Comparison of ENCODE assay signal across 20 cellular contexts in the genomic region with DNA sequence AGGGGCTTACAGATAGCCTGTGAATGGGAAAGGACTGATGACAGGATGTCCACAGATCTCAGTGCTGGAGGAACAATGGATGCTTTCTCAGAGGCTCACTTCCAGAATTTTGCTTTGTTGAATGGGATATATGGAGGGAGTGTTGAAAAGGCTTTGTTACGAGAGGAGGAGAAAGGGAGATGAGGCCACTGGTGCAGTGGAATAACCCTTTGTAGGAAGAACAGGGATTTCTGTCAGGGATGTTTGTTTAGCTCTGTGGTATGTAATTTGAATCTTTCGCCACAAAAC.
"Had no signal": no experiment of that assay in that cellular context is flagged by ENCODE, and none has a peak within 500 bp of the region (broad histone marks: within the 10 kb centered on the region; RNA-seq: fewer than 3 reads in every experiment).

No MANE protein-coding gene starts in this region.

- H2AFZ ChIP-seq: hepatocyte had no signal

- H3K27me3 Mint-ChIP-seq: progenitor cell of endocrine pancreas, type B pancreatic cell had no signal

- ATAC-seq: activated CD8-positive, alpha-beta memory T cell treated with anti-CD3 and anti-CD28 coated beads, Interleukin-2, amount 10 ng/mL, durations not matched to agents 7 days and 5 days; activated T-helper 17 cell treated with anti-CD3 and anti-CD28 coated beads, Interleukin-2, amount 50 U/mL, for 72 hours; effector memory CD8-positive, alpha-beta T cell; right cardiac atrium had no signal

- H3K4me3 ChIP-seq: cardiac muscle cell, hepatocyte, skin epidermis had no signal

- H3K36me3 Mint-ChIP-seq: activated CD4-positive, alpha-beta memory T cell treated with anti-CD3 and anti-CD28 coated beads for 36 hours; activated CD8-positive, alpha-beta memory T cell treated with anti-CD3 and anti-CD28 coated beads, Interleukin-2, amount 10 ng/mL, durations not matched to agents 7 days and 5 days; activated naive CD8-positive, alpha-beta T cell treated with anti-CD3 and anti-CD28 coated beads, Interleukin-2, amount 10 ng/mL, durations not matched to agents 7 days and 5 days; natural killer cell treated with Interleukin-12 subunit alpha and Interleukin-12 subunit beta and Interleukin-15 and Interleukin-18, amount 100 ng/mL, for 72 hours; type B pancreatic cell had no signal

- H3K27me3 ChIP-seq: cardiac muscle cell, hepatocyte had no signal

- H3K4me3 Mint-ChIP-seq: activated B cell treated with CpG ODN at 0.5 μM for 24 hours; activated CD4-positive, alpha-beta memory T cell treated with anti-CD3 and anti-CD28 coated beads for 36 hours; activated CD8-positive, alpha-beta memory T cell treated with anti-CD3 and anti-CD28 coated beads, Interleukin-2, amount 10 ng/mL, durations not matched to agents 7 days and 5 days; activated naive CD8-positive, alpha-beta T cell treated with anti-CD3 and anti-CD28 coated beads, Interleukin-2, amount 10 ng/mL, durations not matched to agents 7 days and 5 days; activated T-helper 17 cell treated with anti-CD3 and anti-CD28 coated beads, Interleukin-2, amount 50 U/mL, for 72 hours; effector memory CD8-positive, alpha-beta T cell; natural killer cell treated with Interleukin-12 subunit alpha and Interleukin-12 subunit beta and Interleukin-15 and Interleukin-18, amount 100 ng/mL, for 72 hours; stimulated activated naive CD8-positive, alpha-beta T cell treated with anti-CD3 and anti-CD28 coated beads, Interleukin-15, Interleukin-2, amounts not matched to agents 100 ng/mL and 50 ng/mL, for 24 hours; T-helper 2 cell treated with Interferon-gamma antibody and Interleukin-4, amounts not matched to agents 5 μg/mL and 100 μg/mL, for 36 hours; type B pancreatic cell had no signal

- H3K27ac Mint-ChIP-seq: activated B cell treated with CpG ODN at 0.5 μM for 24 hours; activated CD4-positive, alpha-beta memory T cell treated with anti-CD3 and anti-CD28 coated beads for 36 hours; activated CD8-positive, alpha-beta memory T cell treated with anti-CD3 and anti-CD28 coated beads, Interleukin-2, amount 10 ng/mL, durations not matched to agents 7 days and 5 days; activated naive CD8-positive, alpha-beta T cell treated with anti-CD3 and anti-CD28 coated beads, Interleukin-2, amount 10 ng/mL, durations not matched to agents 7 days and 5 days; activated T-helper 17 cell treated with anti-CD3 and anti-CD28 coated beads, Interleukin-2, amount 50 U/mL, for 72 hours; effector memory CD8-positive, alpha-beta T cell; natural killer cell treated with Interleukin-12 subunit alpha and Interleukin-12 subunit beta and Interleukin-15 and Interleukin-18, amount 100 ng/mL, for 72 hours; progenitor cell of endocrine pancreas; stimulated activated naive CD8-positive, alpha-beta T cell treated with anti-CD3 and anti-CD28 coated beads, Interleukin-15, Interleukin-2, amounts not matched to agents 100 ng/mL and 50 ng/mL, for 24 hours; T-helper 2 cell treated with Interferon-gamma antibody and Interleukin-4, amounts not matched to agents 5 μg/mL and 100 μg/mL, for 36 hours; type B pancreatic cell had no signal

- H3K27ac ChIP-seq: cardiac muscle cell, hepatocyte, skin epidermis had no signal

- H3K9me3 Mint-ChIP-seq: activated B cell treated with CpG ODN at 0.5 μM for 24 hours; activated CD4-positive, alpha-beta memory T cell treated with anti-CD3 and anti-CD28 coated beads for 36 hours; activated naive CD8-positive, alpha-beta T cell treated with anti-CD3 and anti-CD28 coated beads, Interleukin-2, amount 10 ng/mL, durations not matched to agents 7 days and 5 days; activated T-helper 17 cell treated with anti-CD3 and anti-CD28 coated beads, Interleukin-2, amount 50 U/mL, for 72 hours; effector memory CD8-positive, alpha-beta T cell; natural killer cell treated with Interleukin-12 subunit alpha and Interleukin-12 subunit beta and Interleukin-15 and Interleukin-18, amount 100 ng/mL, for 72 hours; stimulated activated naive CD8-positive, alpha-beta T cell treated with anti-CD3 and anti-CD28 coated beads, Interleukin-15, Interleukin-2, amounts not matched to agents 100 ng/mL and 50 ng/mL, for 24 hours; T-helper 2 cell treated with Interferon-gamma antibody and Interleukin-4, amounts not matched to agents 5 μg/mL and 100 μg/mL, for 36 hours; type B pancreatic cell had no signal

- DNase-seq: activated B cell treated with CpG ODN at 0.5 μM for 24 hours; activated CD4-positive, alpha-beta memory T cell treated with anti-CD3 and anti-CD28 coated beads for 36 hours; activated CD4-positive, alpha-beta T cell treated with anti-CD3 and anti-CD28 coated beads for 4 hours; activated CD8-positive, alpha-beta memory T cell treated with anti-CD3 and anti-CD28 coated beads, Interleukin-2, amount 10 ng/mL, durations not matched to agents 7 days and 5 days; activated naive CD4-positive, alpha-beta T cell treated with Interleukin-2 at 50 U/mL for 16 hours; activated naive CD8-positive, alpha-beta T cell treated with anti-CD3 and anti-CD28 coated beads, Interleukin-2, amount 10 ng/mL, durations not matched to agents 7 days and 5 days; dermis blood vessel endothelial cell; effector memory CD8-positive, alpha-beta T cell; mesenchymal stem cell; occipital lobe; right cardiac atrium had no signal

- H3K4me2 ChIP-seq: hepatocyte had no signal

- H3K36me3 ChIP-seq: cardiac muscle cell had no signal

- H3K4me1 Mint-ChIP-seq: activated B cell treated with CpG ODN at 0.5 μM for 24 hours; activated T-helper 17 cell treated with anti-CD3 and anti-CD28 coated beads, Interleukin-2, amount 50 U/mL, for 72 hours had no signal
